ENCODE assay signal across 1 cellular context in the genomic region with DNA sequence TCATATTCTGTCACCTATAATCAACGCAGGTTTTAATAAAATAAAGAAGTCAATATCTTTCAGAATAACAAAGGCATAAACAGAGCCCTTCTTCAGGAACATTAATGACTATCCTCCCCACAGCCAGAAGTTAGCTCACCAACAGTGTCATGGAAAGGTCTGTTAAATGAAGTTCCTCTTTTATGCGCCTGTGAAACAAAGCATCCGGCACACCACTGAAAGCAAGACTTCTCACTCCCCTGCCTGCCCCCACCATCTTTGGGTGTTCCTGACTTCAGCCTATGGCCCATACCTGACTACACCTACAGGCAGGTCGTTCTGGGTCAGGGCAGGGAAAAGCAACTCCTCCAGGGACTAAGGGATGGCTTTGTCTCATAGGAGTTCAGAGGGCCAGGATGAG.
TF ChIP-seq lines count a peak whose summit lies in the region.

No MANE protein-coding gene starts in this region.

TF ChIP-seq in HepG2, 621 proteins besides CTCF, POLR2A, EP300 and RAD21 (continued from another document):
- TF ChIP-seq, protein P1, sequence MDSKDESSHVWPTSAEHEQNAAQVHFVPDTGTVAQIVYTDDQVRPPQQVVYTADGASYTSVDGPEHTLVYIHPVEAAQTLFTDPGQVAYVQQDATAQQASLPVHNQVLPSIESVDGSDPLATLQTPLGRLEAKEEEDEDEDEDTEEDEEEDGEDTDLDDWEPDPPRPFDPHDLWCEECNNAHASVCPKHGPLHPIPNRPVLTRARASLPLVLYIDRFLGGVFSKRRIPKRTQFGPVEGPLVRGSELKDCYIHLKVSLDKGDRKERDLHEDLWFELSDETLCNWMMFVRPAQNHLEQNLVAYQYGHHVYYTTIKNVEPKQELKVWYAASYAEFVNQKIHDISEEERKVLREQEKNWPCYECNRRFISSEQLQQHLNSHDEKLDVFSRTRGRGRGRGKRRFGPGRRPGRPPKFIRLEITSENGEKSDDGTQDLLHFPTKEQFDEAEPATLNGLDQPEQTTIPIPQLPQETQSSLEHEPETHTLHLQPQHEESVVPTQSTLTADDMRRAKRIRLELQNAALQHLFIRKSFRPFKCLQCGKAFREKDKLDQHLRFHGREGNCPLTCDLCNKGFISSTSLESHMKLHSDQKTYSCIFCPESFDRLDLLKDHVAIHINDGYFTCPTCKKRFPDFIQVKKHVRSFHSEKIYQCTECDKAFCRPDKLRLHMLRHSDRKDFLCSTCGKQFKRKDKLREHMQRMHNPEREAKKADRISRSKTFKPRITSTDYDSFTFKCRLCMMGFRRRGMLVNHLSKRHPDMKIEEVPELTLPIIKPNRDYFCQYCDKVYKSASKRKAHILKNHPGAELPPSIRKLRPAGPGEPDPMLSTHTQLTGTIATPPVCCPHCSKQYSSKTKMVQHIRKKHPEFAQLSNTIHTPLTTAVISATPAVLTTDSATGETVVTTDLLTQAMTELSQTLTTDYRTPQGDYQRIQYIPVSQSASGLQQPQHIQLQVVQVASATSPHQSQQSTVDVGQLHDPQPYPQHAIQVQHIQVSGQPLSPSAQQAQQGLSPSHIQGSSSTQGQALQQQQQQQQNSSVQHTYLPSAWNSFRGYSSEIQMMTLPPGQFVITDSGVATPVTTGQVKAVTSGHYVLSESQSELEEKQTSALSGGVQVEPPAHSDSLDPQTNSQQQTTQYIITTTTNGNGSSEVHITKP (CRISPR knock-in tag; IDR thresholded peaks at IDR 0.05; ENCODE audit: low read depth), result no peak
- TF ChIP-seq LCORL (IDR thresholded peaks at IDR 0.05) (no peak), LCORL (CRISPR knock-in tag; IDR thresholded peaks at IDR 0.05) (no peak)
